In genomic region chr19:44889830-44890365, GRCh38 we compare ENCODE assay signal across 8 cellular contexts. TPM values are rescaled to one million over a fixed set of nuclear protein-coding genes. Genes with fewer than 3 reads are reported as not detected.
DNase-seq lines count a peak whose midpoint lies in the region; ATAC-seq and TF ChIP-seq lines count a peak whose summit lies in the region.

No MANE protein-coding gene starts in this region.

- H3K27me3 ChIP-seq in rectal smooth muscle tissue (ENCODE audit: control insufficient read depth, insufficient read depth, low read length): no peaks in the 10 kb centered on the region

- peaks cover 13% of the 10 kb centered on the region for H3K4me1 ChIP-seq in rectal smooth muscle tissue (ENCODE audit: control insufficient read depth, insufficient read depth, low read length)

- H3K27ac ChIP-seq in VCaP (peak overlapping the region; percentile 95), rectal smooth muscle tissue (ENCODE audit: low read depth, low read length) (no peak overlapping the region)

- TF ChIP-seq CTCF in GM12865 (IDR thresholded peaks at IDR 0.05; ENCODE audit: insufficient read depth, low read depth, low read length, missing control alignments): no peak
- no peak for TF ChIP-seq CTCF in VCaP (conservative IDR thresholded peaks at IDR 0.05)
- TF ChIP-seq CTCF in fibroblast of villous mesenchyme (IDR thresholded peaks at IDR 0.05; ENCODE audit: insufficient read depth, low read depth, low read length): no peak

- H3K36me3 ChIP-seq in rectal smooth muscle tissue (ENCODE audit: control insufficient read depth, insufficient read depth, low read length): peaks cover 26% of the 10 kb centered on the region

- H3K4me3 ChIP-seq in GM12865 (ENCODE audit: low read depth, low read length): peak overlapping the region; percentile 65
- H3K4me3 ChIP-seq in fibroblast of villous mesenchyme (ENCODE audit: low read depth, low read length): peak overlapping the region; percentile 64
- peak overlapping the region; percentile 72 for H3K4me3 ChIP-seq in rectal smooth muscle tissue (ENCODE audit: low read length)

- DNase-seq in GM12865 (ENCODE audit: low read depth) (peak; percentile 21), fibroblast of villous mesenchyme (ENCODE audit: low read depth) (no peak), NCI-H446 treated with DMSO at 0.1 percent for 48 hours (lab: John Stamatoyannopoulos, UW) (no peak), cerebellar cortex (ENCODE audit: low spot score) (no peak)

- no peak overlapping the region for H3K9ac ChIP-seq in rectal smooth muscle tissue (ENCODE audit: low read length)

- no peak for ATAC-seq in HG02870 (IDR thresholded peaks at IDR 0.05; ENCODE audit: unreplicated experiment)
- ATAC-seq in GM21576 (IDR thresholded peaks at IDR 0.05; ENCODE audit: unreplicated experiment): no peak

RNA-seq across cellular contexts. Expression of gene TOMM40, which starts 1.2 kb away (rescaled TPM):
- 56.7 and 57.9 TPM in 2 replicates for total RNA-seq in fibroblast of villous mesenchyme

RNA-seq across cellular contexts. Expression of gene APOE, which starts 15.7 kb away (rescaled TPM):
- 9.7 and 16.4 TPM in 2 replicates for total RNA-seq in fibroblast of villous mesenchyme

RNA-seq across cellular contexts. Expression of gene APOC1, which starts 24.5 kb away (rescaled TPM):
- 1.3 and 2.6 TPM in 2 replicates for total RNA-seq in fibroblast of villous mesenchyme

RNA-seq across cellular contexts. Expression of gene NECTIN2, which starts 43.8 kb away (rescaled TPM):
- total RNA-seq in fibroblast of villous mesenchyme: 133 and 134 TPM in 2 replicates

RNA-seq across cellular contexts. Expression of gene APOC4, which starts 52.1 kb away (rescaled TPM):
- not detected in 2 replicates for total RNA-seq in fibroblast of villous mesenchyme
